12 cellular contexts compared by ENCODE assay signal in genomic region chr12:93786669-93787397, GRCh38.
DNase-seq lines count a peak whose midpoint lies in the region; ATAC-seq and TF ChIP-seq lines count a peak whose summit lies in the region.
"Had no signal": no experiment of that assay in that cellular context is flagged by ENCODE, and none has a peak within 500 bp of the region (broad histone marks: within the 10 kb centered on the region; RNA-seq: fewer than 3 reads in every experiment).

No MANE protein-coding gene starts in this region.

- H3K27ac ChIP-seq in heart right ventricle, result peak overlapping the region in 8 of 10 donors; percentile 65 to 91 (median 86)
- H3K27ac ChIP-seq in breast epithelium, result peak overlapping the region; percentile 40 to 88
- H3K27ac ChIP-seq in vagina, result peak overlapping the region; percentile 72

- H3K4me1 ChIP-seq in heart right ventricle (peaks cover 14 to 61% (median 43%) of the 10 kb centered on the region in 9 donors), breast epithelium (peaks cover 0 to 10% of the 10 kb centered on the region in 2 donors), vagina (peaks cover 35% of the 10 kb centered on the region)

- 87 to 96% methylated on average over 4 of the region's 4 CpGs for WGBS in heart right ventricle, 2 donors

- H3K36me3 ChIP-seq in heart right ventricle (no peaks in the 10 kb centered on the region), breast epithelium (no peaks in the 10 kb centered on the region), vagina (no peaks in the 10 kb centered on the region)

- H3K4me3 ChIP-seq in heart right ventricle, result no peak overlapping the region
- H3K4me3 ChIP-seq in breast epithelium, result no peak overlapping the region
- no peak overlapping the region for H3K4me3 ChIP-seq in vagina

- TF ChIP-seq CTCF in heart right ventricle (IDR thresholded peaks at IDR 0.05) (no peak), breast epithelium (IDR thresholded peaks at IDR 0.05) (no peak), vagina (IDR thresholded peaks at IDR 0.05) (no peak)

- H3K9me3 ChIP-seq in heart right ventricle (no peaks in the 10 kb centered on the region), breast epithelium (no peaks in the 10 kb centered on the region), vagina (no peaks in the 10 kb centered on the region)

- no peak for DNase-seq in heart right ventricle
- DNase-seq in left ventricle myocardium superior, result no peak
- DNase-seq in breast epithelium (ENCODE audit: low spot score in 2 of 2), result no peak
- peak; percentile 48 for DNase-seq in left kidney (ENCODE audit: low read depth, low spot score)
- no peak for DNase-seq in vagina (ENCODE audit: extremely low spot score in 2 of 2)
- DNase-seq in medulla oblongata (ENCODE audit: extremely low spot score), result no peak
- DNase-seq in activated T-cell treated with anti-CD3 and anti-CD28 coated beads for 4 hours, result no peak
- DNase-seq: glutamatergic neuron; naive thymus-derived CD4-positive, alpha-beta T cell; NCI-H2227 treated with DMSO at 0.1 percent for 48 hours; stimulated activated CD4-positive, alpha-beta T cell treated with anti-CD3 and anti-CD28 coated beads, Interleukin-2, amount 100 ng/mL, for 48 hours had no signal

- no peak for ATAC-seq in heart right ventricle
- no peak for ATAC-seq in left ventricle myocardium superior
- no peak for ATAC-seq in GM19452 (IDR thresholded peaks at IDR 0.05; ENCODE audit: unreplicated experiment)
- ATAC-seq: naive thymus-derived CD4-positive, alpha-beta T cell had no signal

- TF ChIP-seq POLR2A in breast epithelium (IDR thresholded peaks at IDR 0.05) (no peak), vagina (IDR thresholded peaks at IDR 0.05) (no peak)

- intact Hi-C loops in heart right ventricle (cut with DNase I) (no loop called here), left ventricle myocardium superior (cut with micrococcal nuclease) (no loop called here), breast epithelium (cut with DNase I; ENCODE audit: low total_unique reads) (no loop called here), vagina (cut with DNase I) (no loop called here)

- H3K27me3 ChIP-seq in heart right ventricle (no peaks in the 10 kb centered on the region), breast epithelium (no peaks in the 10 kb centered on the region), vagina (no peaks in the 10 kb centered on the region)
